In the genomic region with DNA sequence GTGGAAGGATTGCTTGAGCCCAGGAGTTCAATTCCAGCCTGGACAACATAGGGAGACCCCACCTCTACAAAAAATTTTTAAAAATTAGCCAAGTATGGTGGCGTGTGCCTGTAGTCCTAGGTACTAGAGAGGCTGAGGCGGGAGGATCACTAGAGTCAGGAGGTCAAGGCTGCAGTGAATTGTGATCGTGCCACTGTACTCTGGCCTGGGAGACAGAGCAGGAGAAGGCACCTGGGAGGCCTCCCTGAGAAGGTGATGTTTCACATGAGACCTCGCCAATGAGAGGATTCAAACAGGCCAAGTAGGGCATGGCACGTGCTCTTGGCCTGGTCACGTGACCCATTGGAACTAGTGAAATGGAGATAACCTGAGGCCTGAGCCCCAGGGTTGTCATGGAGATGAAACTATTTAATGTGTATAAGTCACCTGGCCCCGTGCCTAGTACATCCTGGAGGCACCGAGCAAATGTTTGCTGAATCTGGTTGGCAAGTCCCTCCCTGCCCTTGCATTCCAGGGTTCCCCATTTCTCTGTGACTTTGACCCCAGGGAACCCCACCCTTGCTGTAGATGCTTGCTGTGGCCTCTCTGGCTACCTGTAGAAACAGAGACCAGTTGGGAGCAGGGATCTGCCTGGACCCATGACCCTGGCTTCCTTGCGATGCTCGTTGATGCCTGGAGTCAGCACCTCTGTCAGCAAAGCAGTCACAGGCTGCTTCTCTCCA, we compare ENCODE assay signal across 14 cellular contexts. TPM values are rescaled to one million over a fixed set of nuclear protein-coding genes. Genes with fewer than 3 reads are reported as not detected.
DNase-seq lines count a peak whose midpoint lies in the region; ATAC-seq and TF ChIP-seq lines count a peak whose summit lies in the region.
"Had no signal": no experiment of that assay in that cellular context is flagged by ENCODE, and none has a peak within 500 bp of the region (broad histone marks: within the 10 kb centered on the region; RNA-seq: fewer than 3 reads in every experiment).

No MANE protein-coding gene starts in this region.

- no peaks in the 10 kb centered on the region for H3K36me3 ChIP-seq in Karpas-422 (ENCODE audit: insufficient read depth, low read length)

- TF ChIP-seq CTCF in VCaP (conservative IDR thresholded peaks at IDR 0.05): no peak
- no peak for TF ChIP-seq CTCF in glutamatergic neuron (IDR thresholded peaks at IDR 0.05; ENCODE audit: partially characterized antibody, unreplicated experiment)

- H3K4me1 ChIP-seq in Karpas-422 (ENCODE audit: low read length): peaks cover 10% of the 10 kb centered on the region

- H3K4me1 Mint-ChIP-seq in glutamatergic neuron (ENCODE audit: low read depth, unreplicated experiment): peaks cover 8% of the 10 kb centered on the region

- H3K27me3 ChIP-seq in Karpas-422 (ENCODE audit: low read length): no peaks in the 10 kb centered on the region

- no peaks in the 10 kb centered on the region for H3K9me3 ChIP-seq in Karpas-422 (ENCODE audit: low read length)

- H3K4me3 Mint-ChIP-seq in glutamatergic neuron (ENCODE audit: unreplicated experiment): no peak overlapping the region
- H3K4me3 Mint-ChIP-seq: activated B cell treated with CpG ODN at 0.5 μM for 24 hours, B cell, brain had no signal

- H3K79me2 ChIP-seq in Karpas-422 (ENCODE audit: low read length): no peaks in the 10 kb centered on the region

- H3K27ac ChIP-seq in Karpas-422 (ENCODE audit: low read length) (no peak overlapping the region), VCaP (peak overlapping the region; percentile 39)

- H3K27ac Mint-ChIP-seq in glutamatergic neuron (ENCODE audit: unreplicated experiment): no peak overlapping the region
- no peak overlapping the region for H3K27ac Mint-ChIP-seq in activated naive CD4-positive, alpha-beta T cell treated with anti-CD3 and anti-CD28 coated beads, Interleukin-2, amount 50 U/mL, for 72 hours
- H3K27ac Mint-ChIP-seq: activated B cell treated with CpG ODN at 0.5 μM for 24 hours, B cell had no signal

- DNase-seq in COLO668 (lab: John Stamatoyannopoulos, UW; ENCODE audit: unreplicated experiment): peak; percentile 62
- peak; percentile 27 for DNase-seq in Karpas-422
- peak; percentile 87 for DNase-seq in left lobe of liver (ENCODE audit: low spot score)
- DNase-seq in middle frontal gyrus (ENCODE audit: extremely low spot score, low spot score): no peak
- no peak for DNase-seq in glutamatergic neuron
- DNase-seq in activated naive CD4-positive, alpha-beta T cell treated with anti-CD3 and anti-CD28 coated beads, Interleukin-2, amount 50 U/mL, for 72 hours (ENCODE audit: low spot score in 2 of 2): no peak
- DNase-seq: activated B cell treated with CpG ODN at 0.5 μM for 24 hours; activated T-cell treated with anti-CD3 and anti-CD28 coated beads, Interleukin-2, amount 50 U/mL, for 48 hours; NCI-H187 treated with DMSO at 0.1 percent for 48 hours had no signal

- H3K9me2 ChIP-seq in Karpas-422 (replicated peaks; ENCODE audit: insufficient read depth, low read length): no peaks in the 10 kb centered on the region

- H3K4me2 ChIP-seq in Karpas-422 (ENCODE audit: low read depth, low read length, poor library complexity, severe bottlenecking): no peak overlapping the region

- no peak overlapping the region for H3K9ac ChIP-seq in Karpas-422 (ENCODE audit: low read length)

- H3K4me3 ChIP-seq in Karpas-422 (ENCODE audit: low read length): no peak overlapping the region

- H3K36me3 Mint-ChIP-seq in glutamatergic neuron (ENCODE audit: unreplicated experiment): no peaks in the 10 kb centered on the region
- no peaks in the 10 kb centered on the region for H3K36me3 Mint-ChIP-seq in activated naive CD4-positive, alpha-beta T cell treated with anti-CD3 and anti-CD28 coated beads, Interleukin-2, amount 50 U/mL, for 72 hours
- H3K36me3 Mint-ChIP-seq: brain had no signal

- peak; percentile 30 for ATAC-seq in left lobe of liver
- no peak for ATAC-seq in GM18511 (IDR thresholded peaks at IDR 0.05; ENCODE audit: unreplicated experiment)
- no peak for ATAC-seq in activated naive CD4-positive, alpha-beta T cell treated with anti-CD3 and anti-CD28 coated beads, Interleukin-2, amount 50 U/mL, for 72 hours
- ATAC-seq: Right ventricle myocardium inferior had no signal

- H3K27me3 Mint-ChIP-seq in glutamatergic neuron (ENCODE audit: unreplicated experiment): peaks cover 4% of the 10 kb centered on the region
- H3K27me3 Mint-ChIP-seq: activated B cell treated with CpG ODN at 0.5 μM for 24 hours, B cell had no signal

- peaks cover 4% of the 10 kb centered on the region for H3K9me3 Mint-ChIP-seq in glutamatergic neuron (ENCODE audit: unreplicated experiment)
- no peaks in the 10 kb centered on the region for H3K9me3 Mint-ChIP-seq in activated naive CD4-positive, alpha-beta T cell treated with anti-CD3 and anti-CD28 coated beads, Interleukin-2, amount 50 U/mL, for 72 hours
- H3K9me3 Mint-ChIP-seq: activated B cell treated with CpG ODN at 0.5 μM for 24 hours, brain had no signal

- H2AFZ ChIP-seq in Karpas-422 (ENCODE audit: low read length): no peak overlapping the region

- H4K20me1 ChIP-seq in Karpas-422 (ENCODE audit: insufficient read depth, low read depth, low read length): no peaks in the 10 kb centered on the region

RNA-seq across cellular contexts. Expression of a gene that starts 26.1 kb away (rescaled TPM):
- 7.4 and 14.2 TPM in 2 replicates for total RNA-seq in Karpas-422 (2014; rRNA removed; shearing (Covaris generic); ENCODE audit: low replicate concordance)
- total RNA-seq in left lobe of liver (12.0 TPM), glutamatergic neuron (ENCODE audit: unreplicated experiment) (34.6 TPM)
- total RNA-seq in activated naive CD4-positive, alpha-beta T cell treated with anti-CD3 and anti-CD28 coated beads, Interleukin-2, amount 50 U/mL, for 72 hours: 10 to 100 TPM in 1 of 2 donors, 1 to 10 TPM in 1; 7.5 to 15.4 TPM

Comparison
In these comparisons a context has a peak if more than half of its experiments do, and no peak if none do; other contexts are left out.
1. DNase-seq: peak in COLO668 (single experiment), Karpas-422 (single experiment) and left lobe of liver (single experiment); none in middle frontal gyrus (single experiment), glutamatergic neuron (single experiment) and activated naive CD4-positive, alpha-beta T cell treated with anti-CD3 and anti-CD28 coated beads, Interleukin-2, amount 50 U/mL, for 72 hours (0 of 2).